1 cellular context compared by ENCODE assay signal in the genomic region with DNA sequence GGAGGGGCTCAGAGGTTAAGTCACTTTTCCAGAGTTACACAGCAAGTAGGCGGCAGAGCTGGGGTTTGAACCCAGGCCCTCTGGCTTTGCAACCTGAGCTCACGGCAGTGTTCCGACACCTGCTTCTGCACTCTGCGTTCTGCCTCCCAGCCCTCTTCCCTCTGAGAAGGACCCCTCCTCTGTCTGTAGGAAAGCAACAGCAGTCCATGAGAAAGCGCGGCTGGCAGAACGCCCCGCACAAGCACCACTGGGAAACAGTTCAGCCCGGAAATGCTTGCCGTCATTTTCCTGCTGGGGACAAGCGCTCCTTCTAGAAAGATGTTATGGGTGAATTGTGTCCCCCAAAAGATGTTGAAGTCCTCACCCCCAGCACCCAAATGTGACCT.
TF ChIP-seq lines count a peak whose summit lies in the region.

No MANE protein-coding gene starts in this region.

TF ChIP-seq in H1, 55 proteins besides CTCF, POLR2A, EP300 and RAD21 (continued from another document):
- TF ChIP-seq, protein P1, sequence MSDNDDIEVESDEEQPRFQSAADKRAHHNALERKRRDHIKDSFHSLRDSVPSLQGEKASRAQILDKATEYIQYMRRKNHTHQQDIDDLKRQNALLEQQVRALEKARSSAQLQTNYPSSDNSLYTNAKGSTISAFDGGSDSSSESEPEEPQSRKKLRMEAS (IDR thresholded peaks at IDR 0.05), result no peak
- TF ChIP-seq RNF2 (IDR thresholded peaks at IDR 0.05; ENCODE audit: borderline replicate concordance, low read depth, low read length, missing control alignments, poor library complexity, severe bottlenecking) (no peak), SP2 (IDR thresholded peaks at IDR 0.05; ENCODE audit: low read length) (no peak), SAP30 (IDR thresholded peaks at IDR 0.05; ENCODE audit: insufficient read depth, insufficient replicate concordance, low read length) (no peak), SIN3A (conservative IDR thresholded peaks at IDR 0.05 in 1 of 2, IDR thresholded peaks at IDR 0.05 in 1 of 2; ENCODE audit: low read depth in 1 of 2, low read length in 2 of 2) (no peak), TEAD4 (IDR thresholded peaks at IDR 0.05; ENCODE audit: low read depth, low read length) (no peak), GABPA (IDR thresholded peaks at IDR 0.05; ENCODE audit: borderline replicate concordance, insufficient read depth, low read length) (no peak), TAF1 (IDR thresholded peaks at IDR 0.05; ENCODE audit: low read depth, low read length) (no peak), RBBP5 (IDR thresholded peaks at IDR 0.05; ENCODE audit: borderline replicate concordance, low read depth, low read length) (no peak), KDM5A (IDR thresholded peaks at IDR 0.05; ENCODE audit: low read length) (no peak), HDAC2 (IDR thresholded peaks at IDR 0.05; ENCODE audit: borderline replicate concordance in 1 of 2, low read depth in 2 of 2, low read length in 2 of 2) (no peak), JUN (IDR thresholded peaks at IDR 0.05; ENCODE audit: low read depth, low read length) (no peak), MAFK (IDR thresholded peaks at IDR 0.05; ENCODE audit: low read depth, low read length) (no peak)
- TF ChIP-seq, protein P2, sequence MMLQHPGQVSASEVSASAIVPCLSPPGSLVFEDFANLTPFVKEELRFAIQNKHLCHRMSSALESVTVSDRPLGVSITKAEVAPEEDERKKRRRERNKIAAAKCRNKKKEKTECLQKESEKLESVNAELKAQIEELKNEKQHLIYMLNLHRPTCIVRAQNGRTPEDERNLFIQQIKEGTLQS (IDR thresholded peaks at IDR 0.05; ENCODE audit: insufficient read depth, low read depth, low read length), result no peak
- TF ChIP-seq, protein P3, sequence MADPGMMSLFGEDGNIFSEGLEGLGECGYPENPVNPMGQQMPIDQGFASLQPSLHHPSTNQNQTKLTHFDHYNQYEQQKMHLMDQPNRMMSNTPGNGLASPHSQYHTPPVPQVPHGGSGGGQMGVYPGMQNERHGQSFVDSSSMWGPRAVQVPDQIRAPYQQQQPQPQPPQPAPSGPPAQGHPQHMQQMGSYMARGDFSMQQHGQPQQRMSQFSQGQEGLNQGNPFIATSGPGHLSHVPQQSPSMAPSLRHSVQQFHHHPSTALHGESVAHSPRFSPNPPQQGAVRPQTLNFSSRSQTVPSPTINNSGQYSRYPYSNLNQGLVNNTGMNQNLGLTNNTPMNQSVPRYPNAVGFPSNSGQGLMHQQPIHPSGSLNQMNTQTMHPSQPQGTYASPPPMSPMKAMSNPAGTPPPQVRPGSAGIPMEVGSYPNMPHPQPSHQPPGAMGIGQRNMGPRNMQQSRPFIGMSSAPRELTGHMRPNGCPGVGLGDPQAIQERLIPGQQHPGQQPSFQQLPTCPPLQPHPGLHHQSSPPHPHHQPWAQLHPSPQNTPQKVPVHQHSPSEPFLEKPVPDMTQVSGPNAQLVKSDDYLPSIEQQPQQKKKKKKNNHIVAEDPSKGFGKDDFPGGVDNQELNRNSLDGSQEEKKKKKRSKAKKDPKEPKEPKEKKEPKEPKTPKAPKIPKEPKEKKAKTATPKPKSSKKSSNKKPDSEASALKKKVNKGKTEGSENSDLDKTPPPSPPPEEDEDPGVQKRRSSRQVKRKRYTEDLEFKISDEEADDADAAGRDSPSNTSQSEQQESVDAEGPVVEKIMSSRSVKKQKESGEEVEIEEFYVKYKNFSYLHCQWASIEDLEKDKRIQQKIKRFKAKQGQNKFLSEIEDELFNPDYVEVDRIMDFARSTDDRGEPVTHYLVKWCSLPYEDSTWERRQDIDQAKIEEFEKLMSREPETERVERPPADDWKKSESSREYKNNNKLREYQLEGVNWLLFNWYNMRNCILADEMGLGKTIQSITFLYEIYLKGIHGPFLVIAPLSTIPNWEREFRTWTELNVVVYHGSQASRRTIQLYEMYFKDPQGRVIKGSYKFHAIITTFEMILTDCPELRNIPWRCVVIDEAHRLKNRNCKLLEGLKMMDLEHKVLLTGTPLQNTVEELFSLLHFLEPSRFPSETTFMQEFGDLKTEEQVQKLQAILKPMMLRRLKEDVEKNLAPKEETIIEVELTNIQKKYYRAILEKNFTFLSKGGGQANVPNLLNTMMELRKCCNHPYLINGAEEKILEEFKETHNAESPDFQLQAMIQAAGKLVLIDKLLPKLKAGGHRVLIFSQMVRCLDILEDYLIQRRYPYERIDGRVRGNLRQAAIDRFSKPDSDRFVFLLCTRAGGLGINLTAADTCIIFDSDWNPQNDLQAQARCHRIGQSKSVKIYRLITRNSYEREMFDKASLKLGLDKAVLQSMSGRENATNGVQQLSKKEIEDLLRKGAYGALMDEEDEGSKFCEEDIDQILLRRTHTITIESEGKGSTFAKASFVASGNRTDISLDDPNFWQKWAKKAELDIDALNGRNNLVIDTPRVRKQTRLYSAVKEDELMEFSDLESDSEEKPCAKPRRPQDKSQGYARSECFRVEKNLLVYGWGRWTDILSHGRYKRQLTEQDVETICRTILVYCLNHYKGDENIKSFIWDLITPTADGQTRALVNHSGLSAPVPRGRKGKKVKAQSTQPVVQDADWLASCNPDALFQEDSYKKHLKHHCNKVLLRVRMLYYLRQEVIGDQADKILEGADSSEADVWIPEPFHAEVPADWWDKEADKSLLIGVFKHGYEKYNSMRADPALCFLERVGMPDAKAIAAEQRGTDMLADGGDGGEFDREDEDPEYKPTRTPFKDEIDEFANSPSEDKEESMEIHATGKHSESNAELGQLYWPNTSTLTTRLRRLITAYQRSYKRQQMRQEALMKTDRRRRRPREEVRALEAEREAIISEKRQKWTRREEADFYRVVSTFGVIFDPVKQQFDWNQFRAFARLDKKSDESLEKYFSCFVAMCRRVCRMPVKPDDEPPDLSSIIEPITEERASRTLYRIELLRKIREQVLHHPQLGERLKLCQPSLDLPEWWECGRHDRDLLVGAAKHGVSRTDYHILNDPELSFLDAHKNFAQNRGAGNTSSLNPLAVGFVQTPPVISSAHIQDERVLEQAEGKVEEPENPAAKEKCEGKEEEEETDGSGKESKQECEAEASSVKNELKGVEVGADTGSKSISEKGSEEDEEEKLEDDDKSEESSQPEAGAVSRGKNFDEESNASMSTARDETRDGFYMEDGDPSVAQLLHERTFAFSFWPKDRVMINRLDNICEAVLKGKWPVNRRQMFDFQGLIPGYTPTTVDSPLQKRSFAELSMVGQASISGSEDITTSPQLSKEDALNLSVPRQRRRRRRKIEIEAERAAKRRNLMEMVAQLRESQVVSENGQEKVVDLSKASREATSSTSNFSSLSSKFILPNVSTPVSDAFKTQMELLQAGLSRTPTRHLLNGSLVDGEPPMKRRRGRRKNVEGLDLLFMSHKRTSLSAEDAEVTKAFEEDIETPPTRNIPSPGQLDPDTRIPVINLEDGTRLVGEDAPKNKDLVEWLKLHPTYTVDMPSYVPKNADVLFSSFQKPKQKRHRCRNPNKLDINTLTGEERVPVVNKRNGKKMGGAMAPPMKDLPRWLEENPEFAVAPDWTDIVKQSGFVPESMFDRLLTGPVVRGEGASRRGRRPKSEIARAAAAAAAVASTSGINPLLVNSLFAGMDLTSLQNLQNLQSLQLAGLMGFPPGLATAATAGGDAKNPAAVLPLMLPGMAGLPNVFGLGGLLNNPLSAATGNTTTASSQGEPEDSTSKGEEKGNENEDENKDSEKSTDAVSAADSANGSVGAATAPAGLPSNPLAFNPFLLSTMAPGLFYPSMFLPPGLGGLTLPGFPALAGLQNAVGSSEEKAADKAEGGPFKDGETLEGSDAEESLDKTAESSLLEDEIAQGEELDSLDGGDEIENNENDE (IDR thresholded peaks at IDR 0.05; ENCODE audit: insufficient replicate concordance, low read length), result no peak
